ENCODE assay signal across 31 cellular contexts in genomic region chr1:39679821-39680220, GRCh38. TPM values are rescaled to one million over a fixed set of nuclear protein-coding genes. Genes with fewer than 3 reads are reported as not detected.
A peak's percentile ranks its signal among the peaks of the same experiment; 100 is the strongest.
DNase-seq lines count a peak whose midpoint lies in the region; ATAC-seq and TF ChIP-seq lines count a peak whose summit lies in the region.
"Had no signal": no experiment of that assay in that cellular context is flagged by ENCODE, and none has a peak within 500 bp of the region (broad histone marks: within the 10 kb centered on the region; RNA-seq: fewer than 3 reads in every experiment).

No MANE protein-coding gene starts in this region.

- no peaks in the 10 kb centered on the region for H3K27me3 ChIP-seq in CD4-positive, alpha-beta T cell (ENCODE audit: control insufficient read depth, insufficient read depth, low read length)
- peaks cover 37% of the 10 kb centered on the region for H3K27me3 ChIP-seq in brain microvascular endothelial cell (replicated peaks)

- POLR2A ChIA-PET in CD4-positive, alpha-beta T cell (lab: Charles Lee), result interaction anchor here (1.5 to 2.9 kb wide), 3 partner anchors 8 to 12 kb away, joined by 3 to 19 read pairs (median 16); partner anchors contain the start of genes HPCAL4 and NT5C1A
- POLR2A ChIA-PET in naive thymus-derived CD8-positive, alpha-beta T cell (lab: Charles Lee), result interaction anchor here (1.2 to 4.5 kb wide), 3 partner anchors 9 to 59 kb away, joined by 4 to 44 read pairs (median 24); partner anchors contain the start of genes HPCAL4, NT5C1A and PPIE

- CTCF ChIA-PET in CD4-positive, alpha-beta T cell (lab: Charles Lee), result interaction anchor here (1.3 kb wide), 1 partner anchor 74 kb away, joined by 3 read pairs; no protein-coding TSS in a partner anchor

- peaks cover 11% of the 10 kb centered on the region for H3K36me3 Mint-ChIP-seq in CD4-positive, alpha-beta T cell (ENCODE audit: low read depth)
- H3K36me3 Mint-ChIP-seq in naive thymus-derived CD8-positive, alpha-beta T cell, result peaks cover 0 to 6% (median 0%) of the 10 kb centered on the region in 3 donors
- peaks cover 0 to 6% of the 10 kb centered on the region in 2 donors for H3K36me3 Mint-ChIP-seq in CD14-positive monocyte

- no peaks in the 10 kb centered on the region for H3K9me3 ChIP-seq in CD4-positive, alpha-beta T cell (ENCODE audit: control insufficient read depth, low read length)
- H3K9me3 ChIP-seq: Caco-2, SJSA1 had no signal

- H3K4me3 ChIP-seq in brain microvascular endothelial cell (ENCODE audit: low read depth, low read length), result no peak overlapping the region
- H3K4me3 ChIP-seq: GM12878, SJSA1 had no signal

- in situ Hi-C loops in brain microvascular endothelial cell (cut with HindIII; ENCODE audit: low pct_ligation_motif_present, low sequenced_read_pairs), result no loop called here

- no peak for DNase-seq in CD4-positive, alpha-beta T cell
- DNase-seq in LHCN-M2 (ENCODE audit: low read depth), result peak; percentile 90
- peak; percentile 25 for DNase-seq in brain microvascular endothelial cell
- DNase-seq in naive thymus-derived CD8-positive, alpha-beta T cell, result no peak
- DNase-seq in substantia nigra (lab: John Stamatoyannopoulos, UW), result no peak
- no peak for DNase-seq in CD14-positive monocyte (ENCODE audit: low spot score)
- no peak for DNase-seq in hypothalamus (lab: John Stamatoyannopoulos, UW)
- no peak for DNase-seq in GM03348 (ENCODE audit: low spot score)
- DNase-seq: Caco-2; CD8-positive, alpha-beta T cell; DMS79 treated with DMSO at 0.1 percent for 48 hours; Karpas-422; NCI-H1105 treated with DMSO at 0.1 percent for 48 hours; NCI-H146; NCI-H2029; NCI-H446 treated with DMSO at 0.1 percent for 48 hours; NCI-H526; NCI-H82; NK-92 treated with Interleukin-12 subunit alpha and Interleukin-12 subunit beta, amount 100 ng/mL, for 24 hours; PC-3; Right ventricle myocardium superior had no signal

- H3K27ac ChIP-seq in CD4-positive, alpha-beta T cell (ENCODE audit: low read depth, low read length), result no peak overlapping the region
- H3K27ac ChIP-seq in brain microvascular endothelial cell (no peak overlapping the region), substantia nigra (ENCODE audit: low read depth, low read length, poor library complexity, severe bottlenecking) (no peak overlapping the region)
- H3K27ac ChIP-seq: SJSA1 had no signal

- no peak overlapping the region for H3K4me3 Mint-ChIP-seq in CD4-positive, alpha-beta T cell
- no peak overlapping the region for H3K4me3 Mint-ChIP-seq in naive thymus-derived CD8-positive, alpha-beta T cell
- no peak overlapping the region for H3K4me3 Mint-ChIP-seq in CD14-positive monocyte
- H3K4me3 Mint-ChIP-seq: CD8-positive, alpha-beta T cell had no signal

- H3K36me3 ChIP-seq in brain microvascular endothelial cell (replicated peaks), result no peaks in the 10 kb centered on the region
- H3K36me3 ChIP-seq: SJSA1 had no signal

- intact Hi-C loops in CD4-positive, alpha-beta T cell (cut with DNase I, micrococcal nuclease), result loop anchor here in 1 of 2 experiments (5.0 kb wide), 1 partner anchor 1123 kb away; no protein-coding TSS in a partner anchor
- intact Hi-C loops in CD14-positive monocyte (cut with micrococcal nuclease), result no loop called here

- ATAC-seq in CD4-positive, alpha-beta T cell (ENCODE audit: poor library complexity), result no peak
- ATAC-seq in naive thymus-derived CD8-positive, alpha-beta T cell, result no peak
- ATAC-seq: CD8-positive, alpha-beta T cell; GM12878; HCT116; HepG2; PC-3 had no signal

- peaks cover 12% of the 10 kb centered on the region for H3K27me3 Mint-ChIP-seq in CD4-positive, alpha-beta T cell
- peaks cover 0 to 11% (median 4%) of the 10 kb centered on the region in 5 donors for H3K27me3 Mint-ChIP-seq in naive thymus-derived CD8-positive, alpha-beta T cell
- H3K27me3 Mint-ChIP-seq in CD14-positive monocyte (ENCODE audit: low read depth in 3 of 3), result peaks cover 44 to 59% (median 52%) of the 10 kb centered on the region in 3 donors

- TF ChIP-seq CTCF in CD4-positive, alpha-beta T cell (IDR thresholded peaks at IDR 0.05), result no peak
- no peak for TF ChIP-seq CTCF in brain microvascular endothelial cell (IDR thresholded peaks at IDR 0.05; ENCODE audit: low read depth, low read length, missing control alignments)
- no peak for TF ChIP-seq CTCF in CD14-positive monocyte (IDR thresholded peaks at IDR 0.05)

- peaks cover 34% of the 10 kb centered on the region for H3K4me1 Mint-ChIP-seq in CD4-positive, alpha-beta T cell (ENCODE audit: low read depth)
- peaks cover 9 to 32% (median 29%) of the 10 kb centered on the region in 4 donors for H3K4me1 Mint-ChIP-seq in naive thymus-derived CD8-positive, alpha-beta T cell
- peaks cover 8% of the 10 kb centered on the region for H3K4me1 Mint-ChIP-seq in CD14-positive monocyte

- H3K9me3 Mint-ChIP-seq in CD4-positive, alpha-beta T cell, result no peaks in the 10 kb centered on the region
- peaks cover 0 to 2% (median 0%) of the 10 kb centered on the region in 9 donors for H3K9me3 Mint-ChIP-seq in naive thymus-derived CD8-positive, alpha-beta T cell
- H3K9me3 Mint-ChIP-seq in CD14-positive monocyte, result peaks cover 0 to 13% (median 8%) of the 10 kb centered on the region in 7 donors
- H3K9me3 Mint-ChIP-seq: CD8-positive, alpha-beta T cell had no signal

- peak overlapping the region; percentile 81 for H3K27ac Mint-ChIP-seq in CD4-positive, alpha-beta T cell
- H3K27ac Mint-ChIP-seq in naive thymus-derived CD8-positive, alpha-beta T cell, result peak overlapping the region in 6 of 10 donors; percentile 16 to 65 (median 48)
- H3K27ac Mint-ChIP-seq in CD14-positive monocyte, result no peak overlapping the region

RNA-seq across cellular contexts. Expression of gene NT5C1A, which starts 7.9 kb away (rescaled TPM):
- total RNA-seq in CD4-positive, alpha-beta T cell, result 1 to 10 TPM; 1.1 to 1.3 TPM
- not detected in 2 replicates for total RNA-seq in LHCN-M2 (2014; rRNA removed)
- not detected for polyA plus RNA-seq in LHCN-M2 (2012)
- total RNA-seq in naive thymus-derived CD8-positive, alpha-beta T cell, result under 1 TPM; 0.71 to 0.88 TPM
- not detected for polyA plus RNA-seq in naive thymus-derived CD8-positive, alpha-beta T cell
- polyA plus RNA-seq in CD14-positive monocyte, result not detected
- total RNA-seq: A172, Caco-2, G401, HepG2, HT1080, MCF 10A, PC-3, SJSA1 had no signal
- polyA plus RNA-seq: BJ, HepG2 had no signal

RNA-seq across cellular contexts. Expression of gene HPCAL4, which starts 11.4 kb away (rescaled TPM):
- 10 to 100 TPM; 22.8 to 22.9 TPM for total RNA-seq in CD4-positive, alpha-beta T cell
- total RNA-seq in LHCN-M2 (2014; rRNA removed), result 1.6 and 3.1 TPM in 2 replicates
- 0.05 TPM for polyA plus RNA-seq in LHCN-M2 (2012)
- total RNA-seq in naive thymus-derived CD8-positive, alpha-beta T cell, result 10 to 100 TPM; 31.9 to 32.5 TPM
- polyA plus RNA-seq in naive thymus-derived CD8-positive, alpha-beta T cell, result 1 to 10 TPM; 2.1 to 4.6 (median 3.9) TPM
- polyA plus RNA-seq in CD14-positive monocyte, result under 1 TPM in 1 of 2 donors, not detected in 1; 0.03 TPM
- total RNA-seq: A172, HepG2, HT1080, MCF 10A had no signal
- polyA plus RNA-seq: BJ, HepG2 had no signal

RNA-seq across cellular contexts. Expression of gene HEYL, which starts 40.4 kb away (rescaled TPM):
- total RNA-seq in CD4-positive, alpha-beta T cell, result under 1 TPM in 1 of 2 experiments, not detected in 1; 0.05 TPM
- total RNA-seq in LHCN-M2 (2014; rRNA removed), result 41.6 and 52.6 TPM in 2 replicates
- polyA plus RNA-seq in LHCN-M2 (2012), result 66.9 TPM
- under 1 TPM in 1 of 2 experiments, not detected in 1; 0.11 TPM for total RNA-seq in naive thymus-derived CD8-positive, alpha-beta T cell
- under 1 TPM in 1 of 3 donors, not detected in 2; 0.30 TPM for polyA plus RNA-seq in naive thymus-derived CD8-positive, alpha-beta T cell
- under 1 TPM; 0.04 to 0.15 TPM for polyA plus RNA-seq in CD14-positive monocyte
- total RNA-seq: A172; CD8-positive, alpha-beta T cell; H4; HT1080; MCF 10A; PC-3 had no signal

RNA-seq across cellular contexts. Expression of gene PPIE, which starts 58.9 kb away (rescaled TPM):
- 10 to 100 TPM; 45.0 to 46.7 TPM for total RNA-seq in CD4-positive, alpha-beta T cell
- total RNA-seq in LHCN-M2 (2014; rRNA removed), result 34.3 and 40.6 TPM in 2 replicates
- polyA plus RNA-seq in LHCN-M2 (2012), result 51.3 TPM
- 10 to 100 TPM; 86.9 to 88.3 TPM for total RNA-seq in naive thymus-derived CD8-positive, alpha-beta T cell
- polyA plus RNA-seq in naive thymus-derived CD8-positive, alpha-beta T cell, result 100 to 1,000 TPM; 101 to 123 (median 102) TPM
- polyA plus RNA-seq in CD14-positive monocyte, result 10 to 100 TPM; 48.9 to 55.9 TPM

Comparison
In these comparisons a context has a peak if more than half of its experiments do, and no peak if none do; other contexts are left out.
1. DNase-seq: peak in LHCN-M2 (single experiment) and brain microvascular endothelial cell (single experiment); none in CD4-positive, alpha-beta T cell (0 of 10), naive thymus-derived CD8-positive, alpha-beta T cell (0 of 10), substantia nigra (0 of 49), CD14-positive monocyte (single experiment), hypothalamus (0 of 51) and GM03348 (single experiment).
2. H3K27ac Mint-ChIP-seq: peak in CD4-positive, alpha-beta T cell (single experiment) and naive thymus-derived CD8-positive, alpha-beta T cell (6 of 10); none in CD14-positive monocyte (0 of 7).
3. RNA of gene HEYL, which starts 40.4 kb away (total RNA-seq): 41.6 to 52.6 TPM in LHCN-M2; 0.11 TPM in naive thymus-derived CD8-positive, alpha-beta T cell and 0.05 TPM in CD4-positive, alpha-beta T cell; every median in the first group is over 10 times any median in the second.